In genomic region chr16:68310441-68311315, GRCh38 we compare ENCODE assay signal across 8 cellular contexts.
DNase-seq lines count a peak whose midpoint lies in the region; ATAC-seq and TF ChIP-seq lines count a peak whose summit lies in the region.

Gene PRMT7, plus strand, starts transcription at chr16:68311019. Its CDS starts 4,961 bp downstream, at chr16:68315980.
Gene SLC7A6OS, minus strand, starts transcription at chr16:68310946. Its CDS starts 20 bp downstream, at chr16:68310926.

- TF ChIP-seq CTCF in GM10248 (IDR thresholded peaks at IDR 0.05; ENCODE audit: control extremely low read depth, extremely low read depth, low read depth, missing control alignments): no peak

- DNase-seq in GM10248 (ENCODE audit: extremely low spot score): peak; percentile 98
- peak; percentile 71 for DNase-seq in NCI-H1048 (lab: John Stamatoyannopoulos, UW)
- DNase-seq in SK-N-MC (ENCODE audit: low read depth, low spot score): no peak
- peak; percentile 96 for DNase-seq in activated naive CD4-positive, alpha-beta T cell treated with anti-CD3 and anti-CD28 coated beads, Interleukin-2, amount 10 ng/mL, durations not matched to agents 7 days and 5 days
- peak; percentile 97 for DNase-seq in germinal center (ENCODE audit: low spot score)
- peak; percentile 48 to 96 (median 86) for DNase-seq in nucleus accumbens (lab: John Stamatoyannopoulos, UW)
- DNase-seq in superior temporal gyrus (ENCODE audit: extremely low spot score): peak; percentile 96

- H3K27ac Mint-ChIP-seq in activated naive CD4-positive, alpha-beta T cell treated with anti-CD3 and anti-CD28 coated beads, Interleukin-2, amount 10 ng/mL, durations not matched to agents 7 days and 5 days: peak within 1 kb of the TSS; percentile 99

- peak within 1 kb of the TSS; percentile 31; the same call in 1 of the 2 replicates for H3K27ac ChIP-seq in SK-N-MC

- H3K36me3 Mint-ChIP-seq in activated naive CD4-positive, alpha-beta T cell treated with anti-CD3 and anti-CD28 coated beads, Interleukin-2, amount 10 ng/mL, durations not matched to agents 7 days and 5 days: peaks cover 29% of the 10 kb centered on the region

- H3K9ac ChIP-seq in SK-N-MC (ENCODE audit: insufficient read length): peak within 1 kb of the TSS; percentile 86

- H3K36me3 ChIP-seq in SK-N-MC (ENCODE audit: insufficient read depth, low read length): peaks cover 8% of the 10 kb centered on the region; the same call in 1 of the 2 replicates

- H3K4me1 Mint-ChIP-seq in activated naive CD4-positive, alpha-beta T cell treated with anti-CD3 and anti-CD28 coated beads, Interleukin-2, amount 10 ng/mL, durations not matched to agents 7 days and 5 days: peaks cover 49% of the 10 kb centered on the region

- POLR2A ChIA-PET in GM10248 (lab: Yijun Ruan, JAX): interaction anchor here (0.6 to 1.5 kb wide), 13 partner anchors 10 to 445 kb away, joined by 3 to 7 read pairs (median 4); partner anchors contain the start of gene SLC7A6

- CTCF ChIA-PET in GM10248 (lab: Yijun Ruan, JAX): interaction anchor here (0.6 to 2.4 kb wide), 14 partner anchors 9 to 70 kb away, joined by 3 to 41 read pairs (median 4); partner anchors contain the start of genes PLA2G15 and SLC7A6
- CTCF ChIA-PET in activated naive CD4-positive, alpha-beta T cell treated with anti-CD3 and anti-CD28 coated beads, Interleukin-2, amount 10 ng/mL, durations not matched to agents 7 days and 5 days (lab: Charles Lee): interaction anchor here (0.9 to 2.4 kb wide), 12 partner anchors 18 to 217 kb away, joined by 3 to 30 read pairs (median 4); partner anchors contain the start of gene SLC7A6

- ATAC-seq in HG02588 (IDR thresholded peaks at IDR 0.05; ENCODE audit: unreplicated experiment): peak; percentile 95

- H3K27me3 Mint-ChIP-seq in activated naive CD4-positive, alpha-beta T cell treated with anti-CD3 and anti-CD28 coated beads, Interleukin-2, amount 10 ng/mL, durations not matched to agents 7 days and 5 days: no peaks in the 10 kb centered on the region

- no peaks in the 10 kb centered on the region for H3K9me3 ChIP-seq in SK-N-MC (ENCODE audit: low read depth, low read length)

- peak within 1 kb of the TSS; percentile 88 for H3K4me3 ChIP-seq in SK-N-MC

- peak within 1 kb of the TSS; percentile 86 for H3K4me3 Mint-ChIP-seq in activated naive CD4-positive, alpha-beta T cell treated with anti-CD3 and anti-CD28 coated beads, Interleukin-2, amount 10 ng/mL, durations not matched to agents 7 days and 5 days

- H3K9me3 Mint-ChIP-seq in activated naive CD4-positive, alpha-beta T cell treated with anti-CD3 and anti-CD28 coated beads, Interleukin-2, amount 10 ng/mL, durations not matched to agents 7 days and 5 days: no peaks in the 10 kb centered on the region
